In the genomic region with DNA sequence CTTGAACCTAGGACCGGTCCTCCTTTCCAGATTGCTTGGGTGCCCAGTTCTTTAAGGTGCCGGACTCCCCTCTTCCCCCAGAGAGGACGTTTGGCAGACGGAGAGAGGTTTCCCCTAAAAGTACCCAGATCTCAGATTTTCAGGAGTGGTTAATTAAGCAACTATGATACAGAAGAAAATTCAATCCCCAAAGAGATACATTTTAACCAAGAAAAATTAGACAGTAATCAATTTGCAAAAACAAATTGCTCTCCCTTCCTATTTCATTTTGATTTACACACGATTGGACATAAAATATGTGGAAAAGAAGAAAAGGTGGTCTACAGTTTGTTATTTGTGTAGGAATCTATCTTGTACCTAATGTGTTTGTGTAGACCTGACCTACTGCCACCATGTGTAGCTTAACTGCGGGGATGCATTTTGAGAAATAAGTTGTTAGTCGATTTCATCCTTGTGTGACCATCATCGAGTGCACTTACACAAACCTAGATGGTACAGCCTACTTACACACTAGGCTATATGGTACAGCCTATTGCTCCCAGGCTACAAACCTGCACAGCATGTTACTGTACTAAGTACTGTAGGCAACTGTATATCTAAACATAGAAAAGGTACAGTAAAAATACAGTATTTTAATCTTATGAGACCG, we compare ENCODE assay signal across 8 cellular contexts. TPM values are rescaled to one million over a fixed set of nuclear protein-coding genes. Genes with fewer than 3 reads are reported as not detected.
DNase-seq lines count a peak whose midpoint lies in the region; ATAC-seq lines count a peak whose summit lies in the region.

No MANE protein-coding gene starts in this region.

- H3K4me3 Mint-ChIP-seq in stimulated activated naive CD8-positive, alpha-beta T cell treated with anti-CD3 and anti-CD28 coated beads, Interleukin-15, Interleukin-2, amounts not matched to agents 100 ng/mL and 50 ng/mL, for 24 hours, result peak overlapping the region; percentile 96
- peak overlapping the region; percentile 91 for H3K4me3 Mint-ChIP-seq in activated CD4-positive, alpha-beta memory T cell treated with anti-CD3 and anti-CD28 coated beads for 36 hours
- peak overlapping the region; percentile 81 to 96 for H3K4me3 Mint-ChIP-seq in stimulated activated naive CD8-positive, alpha-beta T cell treated with anti-CD3 and anti-CD28 coated beads, Interleukin-15, amount 100 ng/mL, for 72 hours

- no peaks in the 10 kb centered on the region for H3K27me3 Mint-ChIP-seq in stimulated activated naive CD8-positive, alpha-beta T cell treated with anti-CD3 and anti-CD28 coated beads, Interleukin-15, Interleukin-2, amounts not matched to agents 100 ng/mL and 50 ng/mL, for 24 hours
- H3K27me3 Mint-ChIP-seq in activated CD4-positive, alpha-beta memory T cell treated with anti-CD3 and anti-CD28 coated beads for 36 hours, result no peaks in the 10 kb centered on the region
- H3K27me3 Mint-ChIP-seq in stimulated activated naive CD8-positive, alpha-beta T cell treated with anti-CD3 and anti-CD28 coated beads, Interleukin-15, amount 100 ng/mL, for 72 hours, result no peaks in the 10 kb centered on the region

- H3K27me3 ChIP-seq in iPS-15b (ENCODE audit: control insufficient read depth, insufficient read depth, low read length), result no peaks in the 10 kb centered on the region

- peaks cover 7% of the 10 kb centered on the region for H3K36me3 ChIP-seq in iPS-15b (ENCODE audit: control insufficient read depth, insufficient read depth, low read length)

- H3K4me3 ChIP-seq in iPS-15b (ENCODE audit: low read depth, low read length), result peak overlapping the region; percentile 82

- peaks cover 50% of the 10 kb centered on the region for H3K36me3 Mint-ChIP-seq in stimulated activated naive CD8-positive, alpha-beta T cell treated with anti-CD3 and anti-CD28 coated beads, Interleukin-15, Interleukin-2, amounts not matched to agents 100 ng/mL and 50 ng/mL, for 24 hours (ENCODE audit: low read depth)
- H3K36me3 Mint-ChIP-seq in activated CD4-positive, alpha-beta memory T cell treated with anti-CD3 and anti-CD28 coated beads for 36 hours, result peaks cover 21% of the 10 kb centered on the region

- H3K9ac ChIP-seq in iPS-15b (ENCODE audit: low read depth, low read length), result peak overlapping the region; percentile 97

- H3K4me1 ChIP-seq in iPS-15b (ENCODE audit: control insufficient read depth, insufficient read depth, low read length), result peaks cover 2% of the 10 kb centered on the region

- CTCF ChIA-PET in activated CD4-positive, alpha-beta memory T cell treated with anti-CD3 and anti-CD28 coated beads for 36 hours (lab: Charles Lee), result interaction anchor here (1.2 to 2.2 kb wide), 3 partner anchors 9 to 186 kb away, joined by 3 to 12 read pairs (median 5); no protein-coding TSS in a partner anchor

- DNase-seq in stimulated activated naive CD8-positive, alpha-beta T cell treated with anti-CD3 and anti-CD28 coated beads, Interleukin-15, Interleukin-2, amounts not matched to agents 100 U/mL and 50 U/mL, for 24 hours, result no peak
- no peak for DNase-seq in activated CD4-positive, alpha-beta memory T cell treated with anti-CD3 and anti-CD28 coated beads for 36 hours
- no peak for DNase-seq in stimulated activated naive CD8-positive, alpha-beta T cell treated with anti-CD3 and anti-CD28 coated beads, Interleukin-15, amount 100 ng/mL, for 72 hours
- DNase-seq in GOT3 (lab: John Stamatoyannopoulos, UW) (no peak), SKM-1 (lab: John Stamatoyannopoulos, UW; ENCODE audit: unreplicated experiment) (no peak)

- ATAC-seq in stimulated activated naive CD8-positive, alpha-beta T cell treated with anti-CD3 and anti-CD28 coated beads, Interleukin-15, Interleukin-2, amounts not matched to agents 100 U/mL and 50 U/mL, for 24 hours, result no peak
- no peak for ATAC-seq in stimulated activated naive CD8-positive, alpha-beta T cell treated with anti-CD3 and anti-CD28 coated beads, Interleukin-15, amount 100 ng/mL, for 72 hours
- ATAC-seq in GM18870 (IDR thresholded peaks at IDR 0.05; ENCODE audit: unreplicated experiment), result no peak

- no peaks in the 10 kb centered on the region for H3K9me3 ChIP-seq in iPS-15b (ENCODE audit: control insufficient read depth, insufficient read depth, low read length)

- H3K4me1 Mint-ChIP-seq in stimulated activated naive CD8-positive, alpha-beta T cell treated with anti-CD3 and anti-CD28 coated beads, Interleukin-15, Interleukin-2, amounts not matched to agents 100 ng/mL and 50 ng/mL, for 24 hours (ENCODE audit: low read depth), result peaks cover 39% of the 10 kb centered on the region
- H3K4me1 Mint-ChIP-seq in activated CD4-positive, alpha-beta memory T cell treated with anti-CD3 and anti-CD28 coated beads for 36 hours (ENCODE audit: low read depth), result peaks cover 31% of the 10 kb centered on the region
- H3K4me1 Mint-ChIP-seq in stimulated activated naive CD8-positive, alpha-beta T cell treated with anti-CD3 and anti-CD28 coated beads, Interleukin-15, amount 100 ng/mL, for 72 hours, result peaks cover 32% of the 10 kb centered on the region

- H3K27ac Mint-ChIP-seq in stimulated activated naive CD8-positive, alpha-beta T cell treated with anti-CD3 and anti-CD28 coated beads, Interleukin-15, Interleukin-2, amounts not matched to agents 100 ng/mL and 50 ng/mL, for 24 hours, result peak overlapping the region; percentile 97
- peak overlapping the region; percentile 95 for H3K27ac Mint-ChIP-seq in activated CD4-positive, alpha-beta memory T cell treated with anti-CD3 and anti-CD28 coated beads for 36 hours
- H3K27ac Mint-ChIP-seq in stimulated activated naive CD8-positive, alpha-beta T cell treated with anti-CD3 and anti-CD28 coated beads, Interleukin-15, amount 100 ng/mL, for 72 hours, result peak overlapping the region; percentile 88 to 99

- H3K9me3 Mint-ChIP-seq in stimulated activated naive CD8-positive, alpha-beta T cell treated with anti-CD3 and anti-CD28 coated beads, Interleukin-15, Interleukin-2, amounts not matched to agents 100 ng/mL and 50 ng/mL, for 24 hours, result no peaks in the 10 kb centered on the region
- H3K9me3 Mint-ChIP-seq in activated CD4-positive, alpha-beta memory T cell treated with anti-CD3 and anti-CD28 coated beads for 36 hours, result no peaks in the 10 kb centered on the region
- no peaks in the 10 kb centered on the region for H3K9me3 Mint-ChIP-seq in stimulated activated naive CD8-positive, alpha-beta T cell treated with anti-CD3 and anti-CD28 coated beads, Interleukin-15, amount 100 ng/mL, for 72 hours

- POLR2A ChIA-PET in activated CD4-positive, alpha-beta memory T cell treated with anti-CD3 and anti-CD28 coated beads for 36 hours (lab: Charles Lee), result interaction anchor here (0.6 to 1.4 kb wide), 3 partner anchors 186 to 1046 kb away, joined by 3 to 4 read pairs (median 3); a partner anchor contains a TSS

- intact Hi-C loops in activated CD4-positive, alpha-beta memory T cell treated with anti-CD3 and anti-CD28 coated beads for 36 hours (cut with micrococcal nuclease), result loop anchor here (2.0 to 10.0 kb wide), 3 partner anchors 219 to 795 kb away; a partner anchor contains a TSS

RNA-seq across cellular contexts. Expression of a gene that starts 0.7 kb away (rescaled TPM):
- 10 to 100 TPM; 28.6 to 31.6 TPM for total RNA-seq in activated CD4-positive, alpha-beta memory T cell treated with anti-CD3 and anti-CD28 coated beads for 36 hours

RNA-seq across cellular contexts. Expression of a gene that starts 0.8 kb away (rescaled TPM):
- total RNA-seq in activated CD4-positive, alpha-beta memory T cell treated with anti-CD3 and anti-CD28 coated beads for 36 hours, result 10 to 100 TPM; 10.9 to 13.3 TPM
